In the genomic region with DNA sequence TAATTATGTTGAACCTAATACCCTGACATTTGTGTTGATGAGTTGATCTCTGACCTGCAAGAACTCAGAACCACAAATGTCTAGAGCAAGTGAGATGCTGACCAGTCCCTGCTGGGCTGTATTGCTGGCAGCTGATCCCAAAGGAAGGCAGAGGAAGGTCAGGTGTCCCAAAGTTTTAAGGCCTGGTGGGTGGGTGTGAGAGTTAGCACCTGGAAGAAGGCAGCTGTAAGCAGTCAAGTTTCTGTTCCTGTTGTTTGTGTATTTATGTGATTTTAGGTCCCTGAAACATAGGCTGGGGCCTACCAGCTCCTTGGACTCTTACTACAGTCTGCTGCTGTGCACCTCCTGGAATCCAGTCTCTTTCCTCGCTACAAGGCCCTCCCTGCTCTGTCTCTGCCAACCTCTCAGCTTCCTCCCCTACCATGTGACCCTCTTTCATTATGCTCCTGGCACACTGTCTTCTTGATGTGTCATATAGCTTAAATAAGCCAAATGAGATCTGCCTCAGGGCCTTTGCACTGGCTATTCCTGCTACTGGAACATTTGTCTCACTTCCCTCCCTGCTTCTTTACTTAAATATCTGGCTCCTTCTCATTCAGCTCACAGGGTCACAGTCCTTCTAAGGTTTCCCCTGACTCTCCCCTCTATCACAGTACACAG, we compare ENCODE assay signal across 10 cellular contexts. TPM values are rescaled to one million over a fixed set of nuclear protein-coding genes. Genes with fewer than 3 reads are reported as not detected.
DNase-seq lines count a peak whose midpoint lies in the region; ATAC-seq, FAIRE-seq and TF ChIP-seq lines count a peak whose summit lies in the region.
"Had no signal": no experiment of that assay in that cellular context is flagged by ENCODE, and none has a peak within 500 bp of the region (broad histone marks: within the 10 kb centered on the region; RNA-seq: fewer than 3 reads in every experiment).

No MANE protein-coding gene starts in this region.

- peak; percentile 36 for DNase-seq in H9
- peak; percentile 9 for DNase-seq in HT1080 (ENCODE audit: low read depth)
- no peak for DNase-seq in HepG2 (ENCODE audit: low spot score)
- DNase-seq in NCI-H128 (lab: John Stamatoyannopoulos, UW; ENCODE audit: unreplicated experiment), result no peak
- no peak for DNase-seq in ovary
- DNase-seq in left ventricle myocardium inferior, result no peak
- no peak for DNase-seq in H4 (ENCODE audit: low spot score)
- DNase-seq: SIG-M5 had no signal

- ATAC-seq in GM18907 (IDR thresholded peaks at IDR 0.05; ENCODE audit: unreplicated experiment), result peak; percentile 56
- ATAC-seq in HepG2, result peak; percentile 25

- intact Hi-C loops in HepG2 (cut with micrococcal nuclease; ENCODE audit: unreplicated experiment), result no loop called here
- intact Hi-C loops in ovary (cut with DNase I), result no loop called here
- intact Hi-C loops in left ventricle myocardium inferior (cut with micrococcal nuclease), result no loop called here

- H2BK20ac ChIP-seq in H9 (ENCODE audit: low read depth, low read length, poor library complexity, severe bottlenecking), result no peak overlapping the region

- H3K23me2 ChIP-seq in H9 (ENCODE audit: insufficient read length, low read depth, low read length, poor library complexity, severe bottlenecking), result no peaks in the 10 kb centered on the region

- H3K9ac ChIP-seq in H9 (ENCODE audit: extremely low read depth, insufficient read length, low read length), result no peak overlapping the region
- no peak overlapping the region; the same call in 1 of the 2 replicates for H3K9ac ChIP-seq in HepG2 (ENCODE audit: insufficient read depth, low read depth, low read length)

- no peaks in the 10 kb centered on the region for H3K27me3 ChIP-seq in H9 (ENCODE audit: insufficient read depth, low read length)
- no peaks in the 10 kb centered on the region for H3K27me3 ChIP-seq in HepG2 (ENCODE audit: control insufficient read depth in 1 of 2, insufficient read depth in 2 of 2, low read length in 2 of 2)
- no peaks in the 10 kb centered on the region for H3K27me3 ChIP-seq in ovary
- H3K27me3 ChIP-seq in left ventricle myocardium inferior (ENCODE audit: low read depth), result no peaks in the 10 kb centered on the region

- no peak overlapping the region for H4K5ac ChIP-seq in H9 (ENCODE audit: insufficient read length, low read depth, low read length)

- no peak overlapping the region for H4K91ac ChIP-seq in H9 (ENCODE audit: insufficient read length, low read depth, low read length)

- no peak overlapping the region for H3K18ac ChIP-seq in H9 (ENCODE audit: insufficient read length, low read depth, low read length)

- H3K4me3 Mint-ChIP-seq in H9, result no peak overlapping the region; a peak in 1 of 5 replicates

- H3T11ph ChIP-seq in H9 (ENCODE audit: low read length), result no peak overlapping the region

- TF ChIP-seq POLR2A in HepG2 (IDR thresholded peaks at IDR 0.05; ENCODE audit: insufficient read depth in 1 of 2, low read depth in 2 of 2, low read length in 2 of 2), result no peak
- TF ChIP-seq POLR2A in ovary (IDR thresholded peaks at IDR 0.05), result no peak

- no peak overlapping the region for H2BK12ac ChIP-seq in H9 (ENCODE audit: insufficient read length, low read depth, low read length)

- H3K9me3 ChIP-seq in H9 (ENCODE audit: control insufficient read depth, low read depth, low read length) (no peaks in the 10 kb centered on the region), HepG2 (ENCODE audit: low read length) (no peaks in the 10 kb centered on the region), ovary (no peaks in the 10 kb centered on the region), left ventricle myocardium inferior (replicated peaks) (no peaks in the 10 kb centered on the region)

- peaks cover 17 to 21% of the 10 kb centered on the region in 2 experiments for H3K4me1 Mint-ChIP-seq in H9

- no CpG with 5 or more reads among the region's 1 CpG for WGBS in H9 (ENCODE audit: extremely low coverage, insufficient read length, low lambda C conversion rate)
- WGBS in HepG2 (ENCODE audit: low lambda C conversion rate), result 20% methylated on average over 1 of the region's 1 CpG
- WGBS in ovary, 3 donors, result 90 to 100% (median 97%) methylated on average over 1 of the region's 1 CpG

- peaks cover 1% of the 10 kb centered on the region; the same call in 1 of the 2 replicates for H3K4me1 ChIP-seq in H9 (ENCODE audit: insufficient read depth, low read length)
- H3K4me1 ChIP-seq in HepG2 (ENCODE audit: insufficient read depth, low read length), result peaks cover 27% of the 10 kb centered on the region
- H3K4me1 ChIP-seq in ovary (ENCODE audit: insufficient read depth), result no peaks in the 10 kb centered on the region
- H3K4me1 ChIP-seq in left ventricle myocardium inferior, result no peaks in the 10 kb centered on the region

- TF ChIP-seq RAD21 in HepG2 (CRISPR knock-in tag; IDR thresholded peaks at IDR 0.05), result no peak

- no peaks in the 10 kb centered on the region for H3K79me2 ChIP-seq in H9 (ENCODE audit: insufficient read depth, low read length)
- H3K79me2 ChIP-seq in HepG2 (ENCODE audit: insufficient read depth, low read length), result no peaks in the 10 kb centered on the region

- no peak overlapping the region for H2BK15ac ChIP-seq in H9 (ENCODE audit: low read depth, low read length)

- POLR2A ChIA-PET in HepG2 (lab: Yijun Ruan, JAX), result interaction anchor here (0.8 to 1.2 kb wide), 2 partner anchors 8 to 9 kb away, joined by 3 to 4 read pairs; no protein-coding TSS in a partner anchor

- H3K4me2 ChIP-seq in H9 (ENCODE audit: insufficient read depth, insufficient read length, low read length) (no peak overlapping the region), HepG2 (ENCODE audit: low read depth, low read length) (peak overlapping the region; percentile 90)

- H4K20me1 ChIP-seq in H9 (ENCODE audit: control insufficient read depth, insufficient read depth, insufficient read length) (no peaks in the 10 kb centered on the region), HepG2 (ENCODE audit: insufficient read depth, low read length) (no peaks in the 10 kb centered on the region)

- H2BK120ac ChIP-seq in H9 (ENCODE audit: low read depth, low read length, poor library complexity, severe bottlenecking), result no peak overlapping the region

- in situ Hi-C loops in HepG2 (cut with HindIII; ENCODE audit: extremely low pct_ligation_motif_present, low pct_unique_long_range_greater_than_20kb), result no loop called here

- H3K4ac ChIP-seq in H9 (ENCODE audit: low read depth, low read length), result no peak overlapping the region

- H3K79me1 ChIP-seq in H9 (ENCODE audit: insufficient read depth, low read depth, low read length, poor library complexity, severe bottlenecking), result no peaks in the 10 kb centered on the region

- no peak overlapping the region for H2AK5ac ChIP-seq in H9 (ENCODE audit: insufficient read length, low read length)

- H2BK5ac ChIP-seq in H9 (ENCODE audit: insufficient read length, low read length), result no peak overlapping the region

- no peaks in the 10 kb centered on the region for H3K36me3 ChIP-seq in HepG2 (replicated peaks in 1 of 2; ENCODE audit: control insufficient read depth in 1 of 2, insufficient read depth in 2 of 2, low read length in 2 of 2)
- no peaks in the 10 kb centered on the region for H3K36me3 ChIP-seq in ovary
- no peaks in the 10 kb centered on the region for H3K36me3 ChIP-seq in left ventricle myocardium inferior

- FAIRE-seq in HepG2 (lab: Jason Lieb, UNC), result no peak
- FAIRE-seq: G401.6 had no signal

- peak overlapping the region; percentile 3 for H2AFZ ChIP-seq in H9 (ENCODE audit: low read length)
- H2AFZ ChIP-seq in HepG2 (ENCODE audit: low read length), result no peak overlapping the region

- H3K36me3 Mint-ChIP-seq in H9 (ENCODE audit: insufficient read depth in 1 of 3, low read depth in 3 of 3), result no peaks in the 10 kb centered on the region

- no peak overlapping the region for H4K8ac ChIP-seq in H9 (replicated peaks; ENCODE audit: insufficient read length, low read depth, low read length)

- CTCF ChIA-PET in HepG2 (lab: Yijun Ruan, JAX; ENCODE audit: low intra/inter-chr PET ratio, low total read pairs), result no interaction called here

- peak overlapping the region; percentile 38 to 61 (median 55); a peak in 5 of 7 replicates for H3K27ac Mint-ChIP-seq in H9

- no peak overlapping the region for H3K14ac ChIP-seq in H9 (ENCODE audit: insufficient read depth, low read length)

- H3K23ac ChIP-seq in H9 (ENCODE audit: insufficient read length, low read depth, low read length), result no peak overlapping the region

- no peaks in the 10 kb centered on the region for H3K9me3 Mint-ChIP-seq in H9

- TF ChIP-seq EP300 in HepG2 (IDR thresholded peaks at IDR 0.05; ENCODE audit: low read depth in 2 of 2, low read length in 2 of 2) (no peak), HepG2 (CRISPR knock-in tag; IDR thresholded peaks at IDR 0.05; ENCODE audit: borderline replicate concordance) (no peak), ovary (IDR thresholded peaks at IDR 0.05) (no peak)

- H3K4me3 ChIP-seq in HepG2 (replicated peaks in 1 of 3; ENCODE audit: insufficient read depth in 1 of 3, low read depth in 2 of 3, low read length in 3 of 3) (peak overlapping the region in 2 of 3 experiments; percentile 65 to 69; a peak in 3 of 6 replicates), ovary (no peak overlapping the region), left ventricle myocardium inferior (no peak overlapping the region)

- H3K27ac ChIP-seq in H9 (ENCODE audit: insufficient read length, low read depth, low read length), result no peak overlapping the region
- H3K27ac ChIP-seq in HepG2 (ENCODE audit: extremely low read length, insufficient read depth, low read length), result peak overlapping the region; percentile 48
- no peak overlapping the region for H3K27ac ChIP-seq in ovary
- H3K27ac ChIP-seq in left ventricle myocardium inferior (replicated peaks), result no peak overlapping the region

- TF ChIP-seq CTCF in H9 (conservative IDR thresholded peaks at IDR 0.05) (no peak), HepG2 (CRISPR knock-in tag; IDR thresholded peaks at IDR 0.05) (no peak), ovary (IDR thresholded peaks at IDR 0.05) (no peak), left ventricle myocardium inferior (IDR thresholded peaks at IDR 0.05; ENCODE audit: borderline replicate concordance) (no peak)

- H3K56ac ChIP-seq in H9 (ENCODE audit: insufficient read length, low read depth, low read length), result no peak overlapping the region

- no TSS peak for BruUV-seq in HepG2 (replicated peaks; lab: Mats Ljungman, UMichigan)

- H3K27me3 Mint-ChIP-seq in H9 (ENCODE audit: low read depth), result peaks cover 3% of the 10 kb centered on the region; the same call in 1 of the 2 replicates

RNA-seq across cellular contexts. Expression of a gene that starts 31.0 kb away (rescaled TPM):
- total RNA-seq in H9 (2021) (3.3 and 5.8 TPM in 2 replicates), HepG2 (2016; rRNA removed; fragmentation: Illumina TruSeq; extraction: Trizol) (5.5 and 6.6 TPM in 2 replicates), ovary (10 to 100 TPM; 21.3 to 74.6 (median 30.9) TPM), left ventricle myocardium inferior (21.8 TPM)
- total RNA-seq in HT1080 (2014; rRNA removed; shearing (Covaris generic)), result 2.1 and 6.0 TPM in 2 replicates
- 9.3 and 9.4 TPM in 2 replicates for polyA plus RNA-seq in HT1080 (2015; cell fraction: cytosol; rRNA removed)
- polyA plus RNA-seq in HT1080 (2015; cell fraction: nucleus; rRNA removed), result 28.0 and 31.7 TPM in 2 replicates
- total RNA-seq in HepG2 (2016; cell fraction: cytosol; rRNA removed; fragmentation: Illumina TruSeq; extraction: Trizol; ENCODE audit: low read depth), result 2.3 and 2.7 TPM in 2 replicates
- 6.3 and 6.6 TPM in 2 replicates for total RNA-seq in HepG2 (2016; cell fraction: insoluble cytoplasmic fraction; rRNA removed; fragmentation: Illumina TruSeq; extraction: Trizol)
- 2.8 and 3.8 TPM in 2 replicates for total RNA-seq in HepG2 (2016; cell fraction: membrane; rRNA removed; fragmentation: Illumina TruSeq; extraction: Trizol)
- total RNA-seq in HepG2 (2016; cell fraction: nucleus; rRNA removed; fragmentation: Illumina TruSeq; extraction: Trizol), result 20.3 and 22.5 TPM in 2 replicates
- polyA plus RNA-seq in HepG2 (2011; rRNA removed) (15.2 and 16.3 TPM in 2 replicates), ovary (10 to 100 TPM; 28.4 to 31.2 TPM)
- 2.8 and 6.1 TPM in 2 replicates for polyA plus RNA-seq in HepG2 (2011; cell fraction: cytosol; rRNA removed)
- 26.4 and 35.0 TPM in 2 replicates for polyA plus RNA-seq in HepG2 (2011; cell fraction: nucleus; rRNA removed)
- polyA plus RNA-seq in HepG2 (2012), result 10.2 and 13.6 TPM in 2 replicates
- 0.59 and 0.75 TPM in 2 replicates for polyA plus RNA-seq in HepG2 (2016; cell fraction: cytosol; fragmentation: Illumina TruSeq; extraction: Trizol; ENCODE audit: low read depth)
- 6.0 TPM in 2 replicates for polyA plus RNA-seq in HepG2 (2016; cell fraction: insoluble cytoplasmic fraction; fragmentation: Illumina TruSeq; extraction: Trizol; ENCODE audit: low read depth)
- polyA plus RNA-seq in HepG2 (2016; cell fraction: membrane; fragmentation: Illumina TruSeq; extraction: Trizol; ENCODE audit: low read depth), result 0.95 and 1.4 TPM in 2 replicates
- 28.7 and 35.9 TPM in 2 replicates for polyA plus RNA-seq in HepG2 (2016; cell fraction: nucleus; fragmentation: Illumina TruSeq; extraction: Trizol; ENCODE audit: insufficient read depth, low read depth)
- polyA minus RNA-seq in HepG2 (2011; rRNA and poly(A)+ RNA removed; ENCODE audit: low replicate concordance), result 13.2 and 17.2 TPM in 2 replicates
- 5.5 and 12.6 TPM in 2 replicates for polyA minus RNA-seq in HepG2 (2011; cell fraction: cytosol; rRNA and poly(A)+ RNA removed)
- 70.6 and 77.7 TPM in 2 replicates for polyA minus RNA-seq in HepG2 (2011; cell fraction: nucleus; rRNA and poly(A)+ RNA removed)
- 7.1 and 8.6 TPM in 2 replicates for total RNA-seq in H4 (2014; rRNA removed; shearing (Covaris generic))

Comparison
In these comparisons a context has a peak if more than half of its experiments do, and no peak if none do; other contexts are left out.
1. DNase-seq: peak in H9 (single experiment) and HT1080 (single experiment); none in HepG2 (single experiment), NCI-H128 (single experiment), ovary (0 of 5), left ventricle myocardium inferior (single experiment) and H4 (single experiment).
2. H3K4me3 ChIP-seq: peak in HepG2 (2 of 3); none in ovary (single experiment) and left ventricle myocardium inferior (single experiment).